20 cellular contexts compared by ENCODE assay signal in genomic region chr18:35306588-35307250, GRCh38.
"Had no signal": no experiment of that assay in that cellular context is flagged by ENCODE, and none has a peak within 500 bp of the region (broad histone marks: within the 10 kb centered on the region; RNA-seq: fewer than 3 reads in every experiment).

No MANE protein-coding gene starts in this region.

- H3K27me3 ChIP-seq: body of pancreas, dorsolateral prefrontal cortex, gastrocnemius medialis, neutrophil, pancreas, thyroid gland had no signal

- H3K4me3 Mint-ChIP-seq: activated CD4-positive, alpha-beta T cell treated with anti-CD3 and anti-CD28 coated beads, Interleukin-2, amount 10 ng/mL, durations not matched to agents 24 days and 14 days; activated CD8-positive, alpha-beta T cell treated with anti-CD3 and anti-CD28 coated beads for 36 hours; activated naive CD8-positive, alpha-beta T cell treated with anti-CD3 and anti-CD28 coated beads for 36 hours; activated T-helper 17 cell treated with anti-CD3 and anti-CD28 coated beads, Interleukin-2, amount 50 U/mL, for 72 hours; natural killer cell treated with Interleukin-12 subunit alpha and Interleukin-12 subunit beta and Interleukin-15 and Interleukin-18, amount 100 ng/mL, for 72 hours; stimulated activated naive B cell treated with anti-CD40 and anti-IgM and Interleukin-4, amounts not matched to agents 10 μg/mL and 1 μg/mL and 100 μg/mL, for 72 hours; T-helper 1 cell treated with Interleukin-12 subunit alpha and Interleukin-12 subunit beta and Interleukin-4 antibody, amounts not matched to agents 30 μg/mL and 1 μg/mL, for 36 hours had no signal

- H3K36me3 ChIP-seq: neutrophil had no signal

- H3K27ac ChIP-seq: body of pancreas, dorsolateral prefrontal cortex, gastrocnemius medialis, neutrophil, pancreas, thyroid gland had no signal

- H3K4me1 Mint-ChIP-seq: activated CD4-positive, alpha-beta T cell treated with anti-CD3 and anti-CD28 coated beads, Interleukin-2, amount 10 ng/mL, durations not matched to agents 24 days and 14 days; activated naive CD8-positive, alpha-beta T cell treated with anti-CD3 and anti-CD28 coated beads for 36 hours; activated T-helper 17 cell treated with anti-CD3 and anti-CD28 coated beads, Interleukin-2, amount 50 U/mL, for 72 hours; stimulated activated naive B cell treated with anti-CD40 and anti-IgM and Interleukin-4, amounts not matched to agents 10 μg/mL and 1 μg/mL and 100 μg/mL, for 72 hours had no signal

- H3K4me3 ChIP-seq: body of pancreas, dorsolateral prefrontal cortex, mucosa of descending colon, pancreas, thyroid gland had no signal

- H3K27me3 Mint-ChIP-seq: activated CD4-positive, alpha-beta T cell treated with anti-CD3 and anti-CD28 coated beads, Interleukin-2, amount 10 ng/mL, durations not matched to agents 24 days and 14 days; activated CD8-positive, alpha-beta T cell treated with anti-CD3 and anti-CD28 coated beads for 36 hours; activated naive CD8-positive, alpha-beta T cell treated with anti-CD3 and anti-CD28 coated beads for 36 hours; activated T-helper 17 cell treated with anti-CD3 and anti-CD28 coated beads, Interleukin-2, amount 50 U/mL, for 72 hours; natural killer cell treated with Interleukin-12 subunit alpha and Interleukin-12 subunit beta and Interleukin-15 and Interleukin-18, amount 100 ng/mL, for 72 hours; stimulated activated naive B cell treated with anti-CD40 and anti-IgM and Interleukin-4, amounts not matched to agents 10 μg/mL and 1 μg/mL and 100 μg/mL, for 72 hours had no signal

- H3K4me1 ChIP-seq: body of pancreas, pancreas, thyroid gland had no signal

- H3K27ac Mint-ChIP-seq: activated CD4-positive, alpha-beta T cell treated with anti-CD3 and anti-CD28 coated beads, Interleukin-2, amount 10 ng/mL, durations not matched to agents 24 days and 14 days; activated CD8-positive, alpha-beta T cell treated with anti-CD3 and anti-CD28 coated beads for 36 hours; activated naive CD8-positive, alpha-beta T cell treated with anti-CD3 and anti-CD28 coated beads for 36 hours; activated T-helper 17 cell treated with anti-CD3 and anti-CD28 coated beads, Interleukin-2, amount 50 U/mL, for 72 hours; natural killer cell treated with Interleukin-12 subunit alpha and Interleukin-12 subunit beta and Interleukin-15 and Interleukin-18, amount 100 ng/mL, for 72 hours; stimulated activated naive B cell treated with anti-CD40 and anti-IgM and Interleukin-4, amounts not matched to agents 10 μg/mL and 1 μg/mL and 100 μg/mL, for 72 hours; T-helper 1 cell treated with Interleukin-12 subunit alpha and Interleukin-12 subunit beta and Interleukin-4 antibody, amounts not matched to agents 30 μg/mL and 1 μg/mL, for 36 hours had no signal

- ATAC-seq: activated CD8-positive, alpha-beta T cell treated with anti-CD3 and anti-CD28 coated beads for 36 hours; activated T-helper 17 cell treated with anti-CD3 and anti-CD28 coated beads, Interleukin-2, amount 50 U/mL, for 72 hours; body of pancreas; gastrocnemius medialis; mucosa of descending colon; natural killer cell treated with Interleukin-12 subunit alpha and Interleukin-12 subunit beta and Interleukin-15 and Interleukin-18, amount 100 ng/mL, for 72 hours; pancreas; stimulated activated naive B cell treated with anti-CD40 and anti-IgM and Interleukin-4, amounts not matched to agents 10 μg/mL and 1 μg/mL and 100 μg/mL, for 72 hours had no signal

- H3K9me3 ChIP-seq: thyroid gland had no signal

- DNase-seq: activated CD4-positive, alpha-beta T cell treated with anti-CD3 and anti-CD28 coated beads, Interleukin-2, amount 10 ng/mL, durations not matched to agents 24 days and 14 days; activated CD8-positive, alpha-beta T cell treated with anti-CD3 and anti-CD28 coated beads for 36 hours; activated naive CD4-positive, alpha-beta T cell; activated naive CD8-positive, alpha-beta T cell treated with anti-CD3 and anti-CD28 coated beads for 36 hours; activated T-cell treated with anti-CD3 and anti-CD28 coated beads, Interleukin-2, amount 50 U/mL, for 1 hour; amygdala; body of pancreas; caudate nucleus; dorsolateral prefrontal cortex; erythroblast; gastrocnemius medialis; head of caudate nucleus; mucosa of descending colon; pancreas; stimulated activated naive B cell treated with anti-CD40 and anti-IgM and Interleukin-4, amounts not matched to agents 10 μg/mL and 1 μg/mL and 100 μg/mL, for 72 hours; thyroid gland had no signal
